In the genomic region with DNA sequence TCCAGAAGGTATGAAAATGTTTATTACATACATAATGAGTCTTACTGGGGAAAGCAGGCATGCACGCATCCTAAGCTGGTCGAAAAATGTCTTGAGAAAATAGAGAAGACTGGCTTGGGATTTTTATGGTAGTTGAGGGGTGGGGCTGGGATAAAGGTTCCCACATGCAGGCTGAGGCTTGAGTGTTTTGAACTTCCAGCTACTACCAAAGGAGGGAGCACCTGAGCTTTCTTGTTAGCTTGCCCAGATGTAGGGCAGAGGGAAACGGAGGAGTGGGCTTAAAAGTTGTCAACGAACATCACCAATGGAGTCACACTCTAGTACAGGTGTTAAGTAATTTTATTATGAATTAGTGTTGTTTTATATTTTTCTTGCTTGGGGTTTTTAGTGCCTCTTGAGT, we compare ENCODE assay signal across 8 cellular contexts. TPM values are rescaled to one million over a fixed set of nuclear protein-coding genes. Genes with fewer than 3 reads are reported as not detected.
A peak's percentile ranks its signal among the peaks of the same experiment; 100 is the strongest.
DNase-seq lines count a peak whose midpoint lies in the region; ATAC-seq, FAIRE-seq and TF ChIP-seq lines count a peak whose summit lies in the region.

No MANE protein-coding gene starts in this region.

- DNase-seq in GM12892 (ENCODE audit: insufficient read length) (peak; percentile 8), LNCaP clone FGC (ENCODE audit: low read depth) (no peak), colonic mucosa (peak; percentile 44), lower leg skin (ENCODE audit: low spot score in 2 of 2) (no peak), NCI-H1436 treated with DMSO at 0.1 percent for 48 hours (lab: John Stamatoyannopoulos, UW) (no peak)
- DNase-seq in stimulated activated naive B cell treated with anti-CD40 and anti-IgM and Interleukin-4, amounts not matched to agents 10 μg/mL and 1 μg/mL and 100 μg/mL, for 72 hours, result no peak

- no peaks in the 10 kb centered on the region for H3K4me1 Mint-ChIP-seq in stimulated activated naive B cell treated with anti-CD40 and anti-IgM and Interleukin-4, amounts not matched to agents 10 μg/mL and 1 μg/mL and 100 μg/mL, for 72 hours

- H3K27me3 Mint-ChIP-seq in stimulated activated naive B cell treated with anti-CD40 and anti-IgM and Interleukin-4, amounts not matched to agents 10 μg/mL and 1 μg/mL and 100 μg/mL, for 72 hours, result peaks cover 0 to 8% of the 10 kb centered on the region in 2 donors

- TF ChIP-seq CTCF in 22Rv1 (IDR thresholded peaks at IDR 0.05) (peak; percentile 60), LNCaP clone FGC (IDR thresholded peaks at IDR 0.05; ENCODE audit: control insufficient read depth, extremely low read depth, insufficient read depth) (peak; percentile 34; the same call in 1 of the 2 replicates), colonic mucosa (IDR thresholded peaks at IDR 0.05) (peak; percentile 23), lower leg skin (IDR thresholded peaks at IDR 0.05) (no peak)

- ATAC-seq in esophagus mucosa, result no peak
- ATAC-seq in stimulated activated naive B cell treated with anti-CD40 and anti-IgM and Interleukin-4, amounts not matched to agents 10 μg/mL and 1 μg/mL and 100 μg/mL, for 72 hours (replicated peaks), result no peak

- no peak overlapping the region for H3K4me3 ChIP-seq in LNCaP clone FGC (ENCODE audit: low read depth, low read length)
- H3K4me3 ChIP-seq in colonic mucosa, result no peak overlapping the region
- no peak overlapping the region for H3K4me3 ChIP-seq in lower leg skin (ENCODE audit: low read depth, poor library complexity, severe bottlenecking)

- H3K36me3 ChIP-seq in colonic mucosa, result no peaks in the 10 kb centered on the region

- intact Hi-C loops in colonic mucosa (cut with DNase I), result no loop called here
- intact Hi-C loops in lower leg skin (cut with DNase I; ENCODE audit: low total_unique reads), result no loop called here

- TF ChIP-seq POLR2A in GM12892 (IDR thresholded peaks at IDR 0.05; ENCODE audit: low read depth, low read length) (no peak), lower leg skin (IDR thresholded peaks at IDR 0.05) (no peak)

- H3K36me3 Mint-ChIP-seq in stimulated activated naive B cell treated with anti-CD40 and anti-IgM and Interleukin-4, amounts not matched to agents 10 μg/mL and 1 μg/mL and 100 μg/mL, for 72 hours, result peaks cover 2 to 5% of the 10 kb centered on the region in 2 donors

- H3K9me3 ChIP-seq in colonic mucosa, result no peaks in the 10 kb centered on the region

- no peak overlapping the region for H3K27ac Mint-ChIP-seq in stimulated activated naive B cell treated with anti-CD40 and anti-IgM and Interleukin-4, amounts not matched to agents 10 μg/mL and 1 μg/mL and 100 μg/mL, for 72 hours

- H3K4me3 Mint-ChIP-seq in stimulated activated naive B cell treated with anti-CD40 and anti-IgM and Interleukin-4, amounts not matched to agents 10 μg/mL and 1 μg/mL and 100 μg/mL, for 72 hours, result no peak overlapping the region

- no peak overlapping the region for H3K9ac ChIP-seq in colonic mucosa (ENCODE audit: low read depth in 2 of 2, low read length in 2 of 2)

- H3K4me1 ChIP-seq in colonic mucosa, result no peaks in the 10 kb centered on the region

- FAIRE-seq in GM12892 (lab: Jason Lieb, UNC), result peak; percentile 64

- no peaks in the 10 kb centered on the region for H3K27me3 ChIP-seq in colonic mucosa

- WGBS in lower leg skin, 2 donors, result 47 to 50% methylated on average over 4 of the region's 4 CpGs

- H3K9me3 Mint-ChIP-seq in stimulated activated naive B cell treated with anti-CD40 and anti-IgM and Interleukin-4, amounts not matched to agents 10 μg/mL and 1 μg/mL and 100 μg/mL, for 72 hours, result no peaks in the 10 kb centered on the region

- no peak overlapping the region for H3K27ac ChIP-seq in 22Rv1
- H3K27ac ChIP-seq in colonic mucosa, result no peak overlapping the region

RNA-seq across cellular contexts. Expression of gene SRPX, which starts 39.6 kb away (rescaled TPM):
- 0.17 TPM for polyA plus RNA-seq in GM12892 (2012; ENCODE audit: missing spikeins)
- total RNA-seq in colonic mucosa (10 to 100 TPM in 1 of 2 donors, 1 to 10 TPM in 1; 7.6 to 15.9 TPM), lower leg skin (10 to 100 TPM; 13.4 to 56.5 (median 22.3) TPM), esophagus mucosa (6.8 TPM)

Comparison
In these comparisons a context has a peak if more than half of its experiments do, and no peak if none do; other contexts are left out.
1. CTCF ChIP-seq: peak in 22Rv1 (single experiment), LNCaP clone FGC (single experiment) and colonic mucosa (single experiment); none in lower leg skin (0 of 3).
2. DNase-seq: peak in GM12892 (single experiment) and colonic mucosa (single experiment); none in LNCaP clone FGC (single experiment), lower leg skin (0 of 2), stimulated activated naive B cell treated with anti-CD40 and anti-IgM and Interleukin-4, amounts not matched to agents 10 μg/mL and 1 μg/mL and 100 μg/mL, for 72 hours (single experiment) and NCI-H1436 treated with DMSO at 0.1 percent for 48 hours (single experiment).